8 cellular contexts compared by ENCODE assay signal in the genomic region with DNA sequence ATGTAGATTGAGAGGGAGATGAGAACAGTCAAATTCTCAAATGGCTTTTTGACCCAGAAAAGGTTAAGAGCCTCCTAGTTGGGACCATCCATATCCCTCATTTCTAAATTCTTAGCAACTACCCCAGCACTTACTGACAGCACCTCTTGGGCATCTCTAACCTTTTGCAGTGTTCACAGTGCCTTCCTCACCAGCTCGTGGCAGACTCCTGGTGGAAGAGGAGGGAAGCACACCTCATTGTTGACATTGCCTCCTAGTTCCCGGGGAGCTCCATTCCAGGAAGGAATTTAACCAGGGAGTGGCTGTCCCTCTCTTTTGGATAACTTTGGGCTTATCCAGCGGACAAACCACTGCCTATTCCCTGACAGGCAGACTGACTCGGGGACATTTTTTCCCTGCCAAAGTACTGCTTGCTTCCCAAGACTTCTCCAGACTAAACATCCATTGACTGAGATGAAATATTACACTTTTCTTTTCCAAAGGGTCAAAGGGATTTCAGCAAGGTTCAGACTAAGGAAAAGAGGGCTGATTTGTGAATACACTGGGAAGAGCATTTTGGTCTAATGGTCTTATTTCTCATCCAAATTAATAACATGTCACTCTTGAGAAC. TPM values are rescaled to one million over a fixed set of nuclear protein-coding genes. Genes with fewer than 3 reads are reported as not detected.
A peak's percentile ranks its signal among the peaks of the same experiment; 100 is the strongest.
DNase-seq lines count a peak whose midpoint lies in the region; ATAC-seq and TF ChIP-seq lines count a peak whose summit lies in the region.

No MANE protein-coding gene starts in this region.

- TF ChIP-seq CTCF in AG04450 (IDR thresholded peaks at IDR 0.05; ENCODE audit: low read depth, low read length): peak; percentile 98
- peak; percentile 67 for TF ChIP-seq CTCF in hepatocyte (IDR thresholded peaks at IDR 0.05; ENCODE audit: poor library complexity)

- ATAC-seq in GM18511 (IDR thresholded peaks at IDR 0.05; ENCODE audit: unreplicated experiment): peak; percentile 75

- peaks cover 2% of the 10 kb centered on the region for H3K27me3 ChIP-seq in AG04450 (ENCODE audit: control insufficient read depth, insufficient read depth, low read length)
- no peaks in the 10 kb centered on the region for H3K27me3 ChIP-seq in hepatocyte

- peaks cover 12% of the 10 kb centered on the region for H3K4me1 ChIP-seq in hepatocyte (ENCODE audit: insufficient read depth)

- no peak overlapping the region for H3K4me3 ChIP-seq in AG04450 (ENCODE audit: low read depth, low read length)
- no peak overlapping the region for H3K4me3 ChIP-seq in hepatocyte

- CTCF ChIA-PET in AG04450 (lab: Charles Lee): interaction anchor here (0.6 to 3.9 kb wide), 28 partner anchors 11 to 268 kb away, joined by 3 to 113 read pairs (median 4); a partner anchor contains a TSS

- H3K9me2 ChIP-seq in hepatocyte (replicated peaks; ENCODE audit: insufficient read depth): no peaks in the 10 kb centered on the region

- H3K4me2 ChIP-seq in hepatocyte: no peak overlapping the region

- H3K27ac ChIP-seq in AG04450 (ENCODE audit: low read depth, low read length): no peak overlapping the region
- no peak overlapping the region for H3K27ac ChIP-seq in hepatocyte

- no peaks in the 10 kb centered on the region for H3K9me3 ChIP-seq in AG04450 (ENCODE audit: control insufficient read depth, insufficient read depth, low read length)
- H3K9me3 ChIP-seq in hepatocyte (ENCODE audit: low read depth): no peaks in the 10 kb centered on the region

- POLR2A ChIA-PET in AG04450 (lab: Yijun Ruan, JAX): interaction anchor here (0.9 to 2.2 kb wide), 2 partner anchors 36 to 54 kb away, joined by 3 to 6 read pairs; a partner anchor contains a TSS

- DNase-seq in AG04450 (ENCODE audit: low read depth, low spot score): peak; percentile 57
- peak; percentile 55 for DNase-seq in MV-4-11 (lab: John Stamatoyannopoulos, UW)
- DNase-seq in SW 1271 (lab: John Stamatoyannopoulos, UW): peak; percentile 30 to 76
- peak; percentile 46 for DNase-seq in amniotic stem cell (lab: John Stamatoyannopoulos, UW)
- peak; percentile 80 for DNase-seq in hepatocyte (ENCODE audit: low spot score)
- peak; percentile 41 for DNase-seq in stimulated activated CD4-positive, alpha-beta T cell treated with anti-CD3 and anti-CD28 coated beads, Interleukin-12 subunit alpha, Interleukin-12 subunit beta, amount 100 ng/mL, for 4 hours
- no peak for DNase-seq in cerebellar nuclear complex (lab: John Stamatoyannopoulos, UW)

- 5% methylated on average over 4 of the region's 4 CpGs for WGBS in hepatocyte (ENCODE audit: low lambda C conversion rate, missing lambda C conversion rate)

- H2AFZ ChIP-seq in hepatocyte: peak overlapping the region; percentile 40

- no peaks in the 10 kb centered on the region for H3K36me3 ChIP-seq in hepatocyte (replicated peaks; ENCODE audit: insufficient read depth, low read depth)

- no peaks in the 10 kb centered on the region for H3K79me2 ChIP-seq in hepatocyte

- no peaks in the 10 kb centered on the region for H4K20me1 ChIP-seq in hepatocyte (ENCODE audit: insufficient read depth, poor library complexity, severe bottlenecking)

RNA-seq across cellular contexts. Expression of a gene that starts 9.0 kb away (rescaled TPM):
- not detected in 2 replicates for polyA plus RNA-seq in AG04450 (2011; rRNA removed)
- polyA minus RNA-seq in AG04450 (2011; rRNA and poly(A)+ RNA removed): not detected in 2 replicates
- total RNA-seq in hepatocyte: 0.03 TPM in 1 of 2 replicates, not detected in the other
- polyA plus RNA-seq in hepatocyte: not detected in 2 replicates

RNA-seq across cellular contexts. Expression of a gene that starts 55.0 kb away (rescaled TPM):
- polyA plus RNA-seq in AG04450 (2011; rRNA removed) (42.1 and 49.4 TPM in 2 replicates), hepatocyte (43.3 and 49.8 TPM in 2 replicates)
- polyA minus RNA-seq in AG04450 (2011; rRNA and poly(A)+ RNA removed): 39.7 and 44.9 TPM in 2 replicates
- total RNA-seq in hepatocyte: 30.7 and 33.9 TPM in 2 replicates

Comparison
In these comparisons a context has a peak if more than half of its experiments do, and no peak if none do; other contexts are left out.
1. DNase-seq: peak in AG04450 (single experiment), MV-4-11 (single experiment), SW 1271 (2 of 2), amniotic stem cell (single experiment), hepatocyte (single experiment) and stimulated activated CD4-positive, alpha-beta T cell treated with anti-CD3 and anti-CD28 coated beads, Interleukin-12 subunit alpha, Interleukin-12 subunit beta, amount 100 ng/mL, for 4 hours (single experiment); none in cerebellar nuclear complex (0 of 2).